In the genomic region with DNA sequence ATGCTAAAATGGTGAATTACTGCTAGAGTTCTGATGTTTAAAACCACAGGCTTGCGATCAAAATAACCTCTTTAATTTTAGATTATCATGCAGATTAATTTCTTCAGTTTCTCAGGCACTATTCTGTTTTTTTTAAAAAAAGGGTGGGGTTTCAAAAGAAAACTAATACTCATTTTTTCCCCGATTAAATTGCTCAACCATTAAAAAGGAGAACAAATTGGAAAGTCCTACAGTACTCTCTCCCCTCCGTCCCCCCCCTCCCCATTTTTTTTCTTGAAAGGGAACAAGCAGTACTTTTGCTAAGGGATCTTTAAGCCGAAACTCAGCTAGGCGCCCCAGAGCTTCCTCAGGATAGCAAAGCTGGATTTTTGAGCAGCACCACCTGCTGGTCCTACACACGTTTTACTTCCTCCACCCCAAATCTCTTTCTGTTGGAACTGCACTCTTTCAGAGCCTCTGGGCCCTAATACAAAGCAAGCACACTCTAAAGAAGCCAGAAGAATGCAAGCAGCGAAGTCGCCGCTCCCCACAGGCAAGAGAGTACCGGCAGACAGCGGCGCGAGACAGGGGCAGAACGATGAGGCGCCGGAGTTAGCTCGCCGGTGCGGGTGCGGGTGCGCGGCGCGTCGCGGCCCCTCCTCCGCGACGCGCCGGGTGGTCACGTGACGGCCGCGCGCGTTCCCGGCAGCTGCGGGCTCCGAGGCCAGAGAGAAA, we compare ENCODE assay signal across 8 cellular contexts. TPM values are rescaled to one million over a fixed set of nuclear protein-coding genes. Genes with fewer than 3 reads are reported as not detected.
A peak's percentile ranks its signal among the peaks of the same experiment; 100 is the strongest.
DNase-seq lines count a peak whose midpoint lies in the region; ATAC-seq and TF ChIP-seq lines count a peak whose summit lies in the region.

A gene with protein sequence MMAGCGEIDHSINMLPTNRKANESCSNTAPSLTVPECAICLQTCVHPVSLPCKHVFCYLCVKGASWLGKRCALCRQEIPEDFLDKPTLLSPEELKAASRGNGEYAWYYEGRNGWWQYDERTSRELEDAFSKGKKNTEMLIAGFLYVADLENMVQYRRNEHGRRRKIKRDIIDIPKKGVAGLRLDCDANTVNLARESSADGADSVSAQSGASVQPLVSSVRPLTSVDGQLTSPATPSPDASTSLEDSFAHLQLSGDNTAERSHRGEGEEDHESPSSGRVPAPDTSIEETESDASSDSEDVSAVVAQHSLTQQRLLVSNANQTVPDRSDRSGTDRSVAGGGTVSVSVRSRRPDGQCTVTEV (plus strand): TSS at position 687 of the 714 bp plus-strand sequence. CDS start 13,475 bp downstream, outside the sequence.

- H3K4me1 ChIP-seq in ascending aorta = peaks cover 0 to 5% of the 10 kb centered on the region in 2 donors
- H3K4me1 ChIP-seq in hepatocyte (ENCODE audit: insufficient read depth) = peaks cover 17% of the 10 kb centered on the region
- peaks cover 15% of the 10 kb centered on the region for H3K4me1 ChIP-seq in rectal smooth muscle tissue (ENCODE audit: control insufficient read depth, insufficient read depth, low read length)
- H3K4me1 ChIP-seq in vagina = peaks cover 34% of the 10 kb centered on the region

- TF ChIP-seq POLR2A in vagina (IDR thresholded peaks at IDR 0.05) = no peak

- DNase-seq in GM13977 (ENCODE audit: low spot score) = peak; percentile 90
- DNase-seq in NCI-H146 (lab: John Stamatoyannopoulos, UW) = peak; percentile 95
- peak; percentile 48 to 86 (median 56) for DNase-seq in T-helper 2 cell
- peak; percentile 16 to 89 for DNase-seq in ascending aorta (ENCODE audit: low spot score in 2 of 2)
- peak; percentile 91 for DNase-seq in hepatocyte (ENCODE audit: low spot score)
- DNase-seq in vagina (ENCODE audit: extremely low spot score in 2 of 2) = peak in 1 of 2 donors; percentile 93

- peaks cover 36% of the 10 kb centered on the region for H4K20me1 ChIP-seq in hepatocyte (ENCODE audit: insufficient read depth, poor library complexity, severe bottlenecking)

- H3K27ac ChIP-seq in ascending aorta = peak within 1 kb of the TSS; percentile 99 to 100
- peak within 1 kb of the TSS; percentile 100 for H3K27ac ChIP-seq in hepatocyte
- H3K27ac ChIP-seq in rectal smooth muscle tissue (ENCODE audit: low read depth, low read length) = peak within 1 kb of the TSS; percentile 99
- H3K27ac ChIP-seq in vagina = peak within 1 kb of the TSS; percentile 99

- peak; percentile 76 for ATAC-seq in HG02884 (IDR thresholded peaks at IDR 0.05; ENCODE audit: unreplicated experiment)

- H3K4me2 ChIP-seq in hepatocyte = peak within 1 kb of the TSS; percentile 82

- H3K9ac ChIP-seq in rectal smooth muscle tissue (ENCODE audit: low read length) = peak within 1 kb of the TSS; percentile 99

- H3K79me2 ChIP-seq in hepatocyte = peaks cover 45% of the 10 kb centered on the region

- H3K9me3 ChIP-seq in ascending aorta (no peaks in the 10 kb centered on the region), hepatocyte (ENCODE audit: low read depth) (no peaks in the 10 kb centered on the region), vagina (no peaks in the 10 kb centered on the region)

- TF ChIP-seq CTCF in GM13977 (IDR thresholded peaks at IDR 0.05; ENCODE audit: extremely low read depth, insufficient read depth, missing control alignments) = peak; percentile 70
- TF ChIP-seq CTCF in ascending aorta (IDR thresholded peaks at IDR 0.05) = peak; percentile 49 to 81 (median 78)
- peak; percentile 93 for TF ChIP-seq CTCF in hepatocyte (IDR thresholded peaks at IDR 0.05; ENCODE audit: poor library complexity)
- peak; percentile 41 to 78 (median 63) for TF ChIP-seq CTCF in vagina (IDR thresholded peaks at IDR 0.05)

- H3K4me3 ChIP-seq in ascending aorta = peak within 1 kb of the TSS; percentile 87 to 91
- peak within 1 kb of the TSS; percentile 62 for H3K4me3 ChIP-seq in hepatocyte
- H3K4me3 ChIP-seq in rectal smooth muscle tissue (ENCODE audit: low read length) = peak within 1 kb of the TSS; percentile 100
- peak within 1 kb of the TSS; percentile 95 to 97 for H3K4me3 ChIP-seq in vagina

- H2AFZ ChIP-seq in hepatocyte = peak within 1 kb of the TSS; percentile 82

- in situ Hi-C loops in GM13977 (cut with MboI; ENCODE audit: low pct_unique_long_range_greater_than_20kb, low sequenced_read_pairs, unreplicated experiment) = no loop called here

- H3K27me3 ChIP-seq in ascending aorta = no peaks in the 10 kb centered on the region
- no peaks in the 10 kb centered on the region for H3K27me3 ChIP-seq in hepatocyte
- H3K27me3 ChIP-seq in rectal smooth muscle tissue (ENCODE audit: control insufficient read depth, insufficient read depth, low read length) = no peaks in the 10 kb centered on the region
- no peaks in the 10 kb centered on the region for H3K27me3 ChIP-seq in vagina

- intact Hi-C loops in ascending aorta (cut with DNase I) = loop anchor here (2.0 to 10.0 kb wide), 4 partner anchors 76 to 1482 kb away; a partner anchor contains a TSS
- intact Hi-C loops in vagina (cut with DNase I) = loop anchor here (10.0 kb wide), 1 partner anchor 142 kb away; no protein-coding TSS in a partner anchor

- H3K9me2 ChIP-seq in hepatocyte (replicated peaks; ENCODE audit: insufficient read depth) = no peaks in the 10 kb centered on the region

- H3K36me3 ChIP-seq in ascending aorta (no peaks in the 10 kb centered on the region), hepatocyte (replicated peaks; ENCODE audit: insufficient read depth, low read depth) (no peaks in the 10 kb centered on the region), rectal smooth muscle tissue (ENCODE audit: control insufficient read depth, insufficient read depth, low read length) (no peaks in the 10 kb centered on the region), vagina (no peaks in the 10 kb centered on the region)

- under 1% methylated on average over 40 of the region's 40 CpGs for WGBS in hepatocyte (ENCODE audit: low lambda C conversion rate, missing lambda C conversion rate)

RNA-seq across cellular contexts. Expression of the gene that starts here (rescaled TPM):
- total RNA-seq in ascending aorta (21.0 TPM), hepatocyte (48.2 and 48.9 TPM in 2 replicates), vagina (53.0 TPM)
- polyA plus RNA-seq in hepatocyte = 28.8 and 33.3 TPM in 2 replicates
